In genomic region chr17:43800736-43801135, GRCh38 we compare ENCODE assay signal across 1 cellular context.
TF ChIP-seq lines count a peak whose summit lies in the region.

No MANE protein-coding gene starts in this region.

TF ChIP-seq in HepG2, 621 proteins besides CTCF, POLR2A, EP300 and RAD21:
- TF ChIP-seq ZFP90 (CRISPR knock-in tag; IDR thresholded peaks at IDR 0.05; ENCODE audit: borderline replicate concordance) (no peak), POLR2AphosphoS2 (IDR thresholded peaks at IDR 0.05; ENCODE audit: low read depth, low read length) (no peak), YY1 (IDR thresholded peaks at IDR 0.05; ENCODE audit: insufficient read depth, insufficient replicate concordance, low read depth, low read length) (no peak), POLR2G (IDR thresholded peaks at IDR 0.05; ENCODE audit: low read depth, low read length) (no peak), ZNF816 (CRISPR knock-in tag; IDR thresholded peaks at IDR 0.05; ENCODE audit: borderline replicate concordance) (no peak), MYC (CRISPR knock-in tag; IDR thresholded peaks at IDR 0.05; ENCODE audit: borderline replicate concordance) (no peak), BATF2 (CRISPR knock-in tag; IDR thresholded peaks at IDR 0.05) (no peak), NCOR1 (IDR thresholded peaks at IDR 0.05; ENCODE audit: borderline replicate concordance, low read length) (no peak), MEIS2 (CRISPR knock-in tag; IDR thresholded peaks at IDR 0.05) (no peak), HNF4A (CRISPR knock-in tag; IDR thresholded peaks at IDR 0.05) (no peak), ZSCAN31 (CRISPR knock-in tag; IDR thresholded peaks at IDR 0.05; ENCODE audit: low read depth) (no peak), SP1 (IDR thresholded peaks at IDR 0.05) (no peak), SP1 (CRISPR knock-in tag; IDR thresholded peaks at IDR 0.05) (no peak), ZBTB33 (CRISPR knock-in tag; IDR thresholded peaks at IDR 0.05) (no peak), ZNF354B (CRISPR knock-in tag; IDR thresholded peaks at IDR 0.05) (no peak), ZNF224 (CRISPR knock-in tag; IDR thresholded peaks at IDR 0.05) (no peak), ZFP62 (CRISPR knock-in tag; IDR thresholded peaks at IDR 0.05) (no peak), GMEB1 (CRISPR knock-in tag; IDR thresholded peaks at IDR 0.05; ENCODE audit: borderline replicate concordance) (no peak)
